8 cellular contexts compared by ENCODE assay signal in the genomic region with DNA sequence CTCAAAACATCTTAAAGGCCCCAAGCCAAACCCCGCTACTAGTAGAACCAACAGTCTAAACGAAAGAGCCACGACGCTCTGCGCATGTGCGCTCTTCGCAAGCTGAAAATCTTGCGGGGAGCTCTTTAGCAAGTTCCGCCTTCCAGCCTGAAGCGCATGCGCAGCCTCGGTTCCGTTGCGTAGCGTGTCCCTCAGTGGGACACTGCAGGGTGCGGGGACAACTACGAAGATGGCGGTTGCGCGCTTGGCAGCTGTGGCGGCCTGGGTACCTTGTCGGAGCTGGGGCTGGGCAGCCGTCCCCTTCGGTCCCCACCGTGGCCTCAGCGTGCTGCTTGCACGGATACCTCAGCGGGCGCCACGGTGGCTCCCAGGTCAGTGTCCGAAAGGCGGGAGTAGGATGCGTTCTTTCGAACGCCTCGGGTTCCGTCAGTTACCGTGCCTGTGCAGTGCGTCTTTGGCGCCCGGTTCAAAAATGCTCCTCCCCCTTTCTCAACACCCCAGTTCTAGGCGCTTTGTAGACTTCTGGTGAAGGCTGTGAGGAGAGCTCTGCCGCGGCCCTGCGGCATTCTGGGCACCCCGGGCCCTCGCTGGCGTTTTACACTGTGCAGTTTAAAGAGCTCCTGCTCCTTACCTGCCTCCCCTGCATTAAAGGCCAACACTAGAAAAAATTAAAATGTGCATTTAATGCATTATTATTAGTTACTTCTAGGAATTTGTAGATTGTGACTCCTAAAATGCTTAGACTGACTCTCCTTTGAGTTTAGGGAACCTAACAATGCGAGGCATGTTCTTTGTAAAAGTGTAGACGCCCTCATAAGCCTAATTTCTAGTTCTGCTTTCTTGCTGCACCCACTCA. TPM values are rescaled to one million over a fixed set of nuclear protein-coding genes. Genes with fewer than 3 reads are reported as not detected.
DNase-seq lines count a peak whose midpoint lies in the region; ATAC-seq lines count a peak whose summit lies in the region.

ABHD10 (plus strand) TSS at position 194 of the 856 bp plus-strand sequence; CDS start at position 230, 36 bp downstream.

- peaks cover 34% of the 10 kb centered on the region for H3K4me1 ChIP-seq in CD8-positive, alpha-beta memory T cell (ENCODE audit: insufficient read depth, low read length)
- H3K4me1 ChIP-seq in endocrine pancreas (ENCODE audit: control insufficient read depth, insufficient read depth, low read length) (peaks cover 41% of the 10 kb centered on the region), mesenchymal stem cell (ENCODE audit: control insufficient read depth, insufficient read depth, low read depth, low read length) (peaks cover 6% of the 10 kb centered on the region)

- H3K9me3 ChIP-seq in CD8-positive, alpha-beta memory T cell (ENCODE audit: low read length): no peaks in the 10 kb centered on the region
- H3K9me3 ChIP-seq in endocrine pancreas (ENCODE audit: control insufficient read depth, low read length) (no peaks in the 10 kb centered on the region), mesenchymal stem cell (ENCODE audit: control insufficient read depth, low read length) (no peaks in the 10 kb centered on the region)

- H2AFZ ChIP-seq in mesenchymal stem cell (ENCODE audit: low read depth, low read length): peak within 1 kb of the TSS; percentile 95

- peaks cover 41 to 54% (median 48%) of the 10 kb centered on the region in 3 donors for H3K4me1 Mint-ChIP-seq in CD8-positive, alpha-beta memory T cell

- H3K18ac ChIP-seq in mesenchymal stem cell (ENCODE audit: low read depth in 1 of 2, low read length in 2 of 2): peak within 1 kb of the TSS; percentile 56 to 92

- peak; percentile 92 to 99 (median 95) for DNase-seq in CD8-positive, alpha-beta memory T cell
- DNase-seq in HS-27A (ENCODE audit: low read depth) (peak; percentile 98), NOMO-1 (lab: John Stamatoyannopoulos, UW; ENCODE audit: unreplicated experiment in 2 of 2) (peak; percentile 82 to 86), mesenchymal stem cell (peak; percentile 97)
- peak; percentile 91 to 97 for DNase-seq in activated CD8-positive, alpha-beta memory T cell treated with anti-CD3 and anti-CD28 coated beads for 4 hours (ENCODE audit: low read depth in 2 of 2)
- DNase-seq in stimulated activated CD8-positive, alpha-beta memory T cell treated with anti-CD3 and anti-CD28 coated beads, Interleukin-12 subunit alpha, Interleukin-12 subunit beta, amount 100 ng/mL, for 4 hours (ENCODE audit: low read depth): peak; percentile 93

- peak within 1 kb of the TSS; percentile 87 for H3K27ac ChIP-seq in CD8-positive, alpha-beta memory T cell (ENCODE audit: low read depth, low read length)
- peak within 1 kb of the TSS; percentile 55 for H3K27ac ChIP-seq in mesenchymal stem cell (ENCODE audit: low read length, poor library complexity, severe bottlenecking)

- peak within 1 kb of the TSS in 1 of 2 experiments; percentile 67 for H2BK12ac ChIP-seq in mesenchymal stem cell (ENCODE audit: low read length in 2 of 2)

- H3K79me1 ChIP-seq in mesenchymal stem cell (replicated peaks; ENCODE audit: low read length, poor library complexity, severe bottlenecking): peaks cover 7% of the 10 kb centered on the region

- peak within 1 kb of the TSS; percentile 46 for H3K4me2 ChIP-seq in mesenchymal stem cell (ENCODE audit: low read length, poor library complexity, severe bottlenecking)

- peaks cover 0 to 2% of the 10 kb centered on the region in 2 donors for H3K27me3 Mint-ChIP-seq in CD8-positive, alpha-beta memory T cell

- peak within 1 kb of the TSS; percentile 87 for H4K8ac ChIP-seq in mesenchymal stem cell (ENCODE audit: low read length)

- CTCF ChIA-PET in CD8-positive, alpha-beta memory T cell (lab: Charles Lee): interaction anchor here (0.7 to 3.9 kb wide), 14 partner anchors 10 to 552 kb away, joined by 3 to 28 read pairs (median 5); partner anchors contain the start of gene PHLDB2

- peak; percentile 92 for ATAC-seq in GM19467 (IDR thresholded peaks at IDR 0.05; ENCODE audit: unreplicated experiment)

- H3K23ac ChIP-seq in mesenchymal stem cell (ENCODE audit: low read length in 2 of 2): peak within 1 kb of the TSS in 1 of 2 experiments; percentile 39

- POLR2A ChIA-PET in CD8-positive, alpha-beta memory T cell (lab: Charles Lee): interaction anchor here (0.5 to 2.1 kb wide), 11 partner anchors 9 to 652 kb away, joined by 3 to 13 read pairs (median 5); partner anchors contain the start of genes ATG3, PHLDB2 and SLC35A5

- peak within 1 kb of the TSS; percentile 71 for H4K91ac ChIP-seq in mesenchymal stem cell (ENCODE audit: low read length)

- peak within 1 kb of the TSS; percentile 88 to 96 (median 92) for H3K27ac Mint-ChIP-seq in CD8-positive, alpha-beta memory T cell

- H3K4me3 Mint-ChIP-seq in CD8-positive, alpha-beta memory T cell: peak within 1 kb of the TSS; percentile 90 to 98 (median 93)

- H3K14ac ChIP-seq in mesenchymal stem cell (ENCODE audit: low read length in 2 of 2): peak within 1 kb of the TSS in 1 of 2 experiments; percentile 98

- H3K27me3 ChIP-seq in CD8-positive, alpha-beta memory T cell (ENCODE audit: insufficient read depth, low read length, poor library complexity, severe bottlenecking): no peaks in the 10 kb centered on the region
- H3K27me3 ChIP-seq in endocrine pancreas (ENCODE audit: control insufficient read depth, insufficient read depth, low read length): no peaks in the 10 kb centered on the region
- no peaks in the 10 kb centered on the region for H3K27me3 ChIP-seq in mesenchymal stem cell (ENCODE audit: control insufficient read depth in 1 of 2, insufficient read depth in 1 of 2, low read length in 2 of 2)

- H3K9ac ChIP-seq in endocrine pancreas (ENCODE audit: control insufficient read depth, insufficient read depth, low read length) (peak within 1 kb of the TSS; percentile 91), mesenchymal stem cell (ENCODE audit: low read length) (peak within 1 kb of the TSS; percentile 94)

- H2BK120ac ChIP-seq in mesenchymal stem cell (ENCODE audit: low read depth, low read length): peak within 1 kb of the TSS; percentile 39

- H3K4ac ChIP-seq in mesenchymal stem cell (ENCODE audit: low read depth in 1 of 2, low read length in 2 of 2): peak within 1 kb of the TSS; percentile 29 to 76

- H3K36me3 ChIP-seq in CD8-positive, alpha-beta memory T cell (ENCODE audit: insufficient read depth, low read length): no peaks in the 10 kb centered on the region
- H3K36me3 ChIP-seq in endocrine pancreas (ENCODE audit: control insufficient read depth, insufficient read depth, low read length): no peaks in the 10 kb centered on the region
- peaks cover 0 to 24% of the 10 kb centered on the region in 2 experiments for H3K36me3 ChIP-seq in mesenchymal stem cell (ENCODE audit: control insufficient read depth in 1 of 2, insufficient read depth in 2 of 2, low read depth in 1 of 2, low read length in 2 of 2)

- 1% methylated on average over 44 of the region's 50 CpGs for WGBS in mesenchymal stem cell

- peak within 1 kb of the TSS; percentile 97 for H3K4me3 ChIP-seq in CD8-positive, alpha-beta memory T cell (ENCODE audit: low read length)
- peak within 1 kb of the TSS; percentile 99 for H3K4me3 ChIP-seq in endocrine pancreas (ENCODE audit: control insufficient read depth, insufficient read depth, low read length)
- peak within 1 kb of the TSS; percentile 94 for H3K4me3 ChIP-seq in mesenchymal stem cell (ENCODE audit: insufficient read depth in 1 of 2, low read depth in 1 of 2, low read length in 2 of 2)

- H2BK15ac ChIP-seq in mesenchymal stem cell (ENCODE audit: low read depth, poor library complexity, severe bottlenecking): peak within 1 kb of the TSS; percentile 29

- no peaks in the 10 kb centered on the region for H3K9me3 Mint-ChIP-seq in CD8-positive, alpha-beta memory T cell

- peak within 1 kb of the TSS; percentile 8 for H2BK5ac ChIP-seq in mesenchymal stem cell (ENCODE audit: low read depth, low read length, poor library complexity, severe bottlenecking)

- H2AK5ac ChIP-seq in mesenchymal stem cell (ENCODE audit: low read length, severe bottlenecking): no peak within 1 kb of the TSS

- H3K36me3 Mint-ChIP-seq in CD8-positive, alpha-beta memory T cell: peaks cover 0 to 23% (median 5%) of the 10 kb centered on the region in 3 donors

RNA-seq across cellular contexts. Expression of gene ABHD10, which starts in this region (rescaled TPM):
- 10 to 100 TPM; 43.1 to 44.1 TPM for total RNA-seq in CD8-positive, alpha-beta memory T cell
- polyA plus RNA-seq in CD8-positive, alpha-beta memory T cell: 30.6 TPM
- 14.9 TPM for polyA plus RNA-seq in mesenchymal stem cell (2013, experiment 1 of 2)
- polyA plus RNA-seq in mesenchymal stem cell (2013, experiment 2 of 2): 16.1 TPM

Comparison
In these comparisons a context has a peak if more than half of its experiments do, and no peak if none do; other contexts are left out.
1. Peak in every context shown above with its lines: DNase-seq, ATAC-seq, H3K4me3 ChIP-seq and H3K27ac ChIP-seq.